ENCODE assay signal across 22 cellular contexts in genomic region chr9:114284316-114285060, GRCh38. TPM values are rescaled to one million over a fixed set of nuclear protein-coding genes. Genes with fewer than 3 reads are reported as not detected.
DNase-seq lines count a peak whose midpoint lies in the region; ATAC-seq and TF ChIP-seq lines count a peak whose summit lies in the region.
"Had no signal": no experiment of that assay in that cellular context is flagged by ENCODE, and none has a peak within 500 bp of the region (broad histone marks: within the 10 kb centered on the region; RNA-seq: fewer than 3 reads in every experiment).

No MANE protein-coding gene starts in this region.

- TF ChIP-seq CTCF in coronary artery (IDR thresholded peaks at IDR 0.05) = no peak
- no peak for TF ChIP-seq CTCF in lower lobe of right lung (IDR thresholded peaks at IDR 0.05)
- no peak for TF ChIP-seq CTCF in smooth muscle cell (IDR thresholded peaks at IDR 0.05; ENCODE audit: borderline replicate concordance, insufficient read depth, poor library complexity, severe bottlenecking)

- H4K20me1 ChIP-seq in smooth muscle cell (ENCODE audit: low read depth) = no peaks in the 10 kb centered on the region

- H3K27ac ChIP-seq in coronary artery (no peak overlapping the region), lower lobe of right lung (no peak overlapping the region), smooth muscle cell (ENCODE audit: low read depth) (peak overlapping the region; percentile 96)
- H3K27ac ChIP-seq: KMS-11, thoracic aorta had no signal

- no peak for ATAC-seq in lower lobe of right lung
- ATAC-seq: GM12878 had no signal

- no peak overlapping the region for H3K4me2 ChIP-seq in smooth muscle cell
- H3K4me2 ChIP-seq: KMS-11 had no signal

- peak overlapping the region; percentile 47 for H3K9ac ChIP-seq in smooth muscle cell (ENCODE audit: low read depth)
- H3K9ac ChIP-seq: KMS-11, SK-N-SH had no signal

- no peaks in the 10 kb centered on the region for H3K4me1 ChIP-seq in lower lobe of right lung
- H3K4me1 ChIP-seq in smooth muscle cell (ENCODE audit: low read depth) = peaks cover 21% of the 10 kb centered on the region

- H3K79me2 ChIP-seq in smooth muscle cell (ENCODE audit: low read depth) = no peaks in the 10 kb centered on the region

- no peaks in the 10 kb centered on the region for H3K36me3 ChIP-seq in lower lobe of right lung
- H3K36me3 ChIP-seq in smooth muscle cell (ENCODE audit: low read depth) = no peaks in the 10 kb centered on the region

- intact Hi-C loops in lower lobe of right lung (cut with DNase I) = no loop called here

- DNase-seq in activated effector memory CD4-positive, alpha-beta T cell treated with anti-CD3 and anti-CD28 coated beads, Interleukin-2, amount 50 U/mL, for 16 hours = peak; percentile 47
- DNase-seq in activated effector memory CD4-positive, alpha-beta T cell treated with Interleukin-2 at 50 U/mL for 16 hours = no peak
- DNase-seq in coronary artery (ENCODE audit: low spot score) (peak; percentile 69), lower lobe of right lung (peak; percentile 28), smooth muscle cell (lab: John Stamatoyannopoulos, UW; ENCODE audit: unreplicated experiment) (no peak), GM19240 (ENCODE audit: insufficient read length, low spot score) (no peak), T-helper 2 cell (no peak), NCI-H187 treated with DMSO at 0.1 percent for 48 hours (lab: John Stamatoyannopoulos, UW) (no peak)
- DNase-seq: activated CD4-positive, CD25-positive, alpha-beta regulatory T cell treated with anti-CD3 and anti-CD28 coated beads, Interleukin-2, amount 50 U/mL, for 72 hours; C1 segment of cervical spinal cord; cerebellar nuclear complex; DMS 273 treated with DMSO at 0.1 percent for 48 hours; GF-D8; NCI-H1092 treated with DMSO at 0.1 percent for 48 hours; NCI-H69; T-helper 9 cell had no signal

- H2AFZ ChIP-seq in smooth muscle cell (ENCODE audit: low read depth) = no peak overlapping the region

- H3K4me3 ChIP-seq in coronary artery (no peak overlapping the region), lower lobe of right lung (no peak overlapping the region), smooth muscle cell (no peak overlapping the region)
- H3K4me3 ChIP-seq: GM12878, thoracic aorta had no signal

- WGBS in smooth muscle cell (ENCODE audit: low lambda C conversion rate) = 94% methylated on average over 11 of the region's 11 CpGs

- peaks cover 15% of the 10 kb centered on the region for H3F3A ChIP-seq in smooth muscle cell (ENCODE audit: low read depth)

- H3K27me3 ChIP-seq in lower lobe of right lung (ENCODE audit: low read depth) (no peaks in the 10 kb centered on the region), smooth muscle cell (ENCODE audit: low read depth) (no peaks in the 10 kb centered on the region)

- H3K9me3 ChIP-seq in lower lobe of right lung = no peaks in the 10 kb centered on the region
- H3K9me3 ChIP-seq in smooth muscle cell (replicated peaks; ENCODE audit: low read depth) = no peaks in the 10 kb centered on the region
- H3K9me3 ChIP-seq: SK-N-SH, thoracic aorta had no signal

RNA-seq across cellular contexts. Expression of gene ORM1, which starts 38.4 kb away (rescaled TPM):
- total RNA-seq in lower lobe of right lung (9.2 TPM), smooth muscle cell (not detected in 2 replicates)
- polyA plus RNA-seq in smooth muscle cell = 0.46 and 0.74 TPM in 2 replicates
- total RNA-seq: activated T-helper 2 cell treated with anti-CD3 and anti-CD28 coated beads, Interferon-gamma antibody, Interleukin-2, Interleukin-4, amounts not matched to agents 10 μg/mL and 5 μg/mL and 100 μg/mL, durations not matched to agents 14 hours and 24 hours and 36 hours; OCI-LY7; thoracic aorta had no signal
- polyA plus RNA-seq: GM12878, SK-N-SH had no signal

RNA-seq across cellular contexts. Expression of gene ORM2, which starts 45.2 kb away (rescaled TPM):
- total RNA-seq in lower lobe of right lung (3.1 TPM), smooth muscle cell (0.27 TPM in 1 of 2 replicates, not detected in the other)
- not detected in 2 replicates for polyA plus RNA-seq in smooth muscle cell
- total RNA-seq: activated T-helper 2 cell treated with anti-CD3 and anti-CD28 coated beads, Interferon-gamma antibody, Interleukin-2, Interleukin-4, amounts not matched to agents 10 μg/mL and 5 μg/mL and 100 μg/mL, durations not matched to agents 14 hours and 24 hours and 36 hours; OCI-LY7; thoracic aorta had no signal
- polyA plus RNA-seq: GM12878, SK-N-SH had no signal

Comparison
In these comparisons a context has a peak if more than half of its experiments do, and no peak if none do; other contexts are left out.
1. DNase-seq: peak in activated effector memory CD4-positive, alpha-beta T cell treated with anti-CD3 and anti-CD28 coated beads, Interleukin-2, amount 50 U/mL, for 16 hours (single experiment), coronary artery (single experiment) and lower lobe of right lung (single experiment); none in activated effector memory CD4-positive, alpha-beta T cell treated with Interleukin-2 at 50 U/mL for 16 hours (single experiment), smooth muscle cell (single experiment), GM19240 (single experiment), T-helper 2 cell (0 of 5) and NCI-H187 treated with DMSO at 0.1 percent for 48 hours (single experiment).
2. RNA of gene ORM1, which starts 38.4 kb away (total RNA-seq): 9.2 TPM in lower lobe of right lung (single experiment); not detected in smooth muscle cell; every median in the first group is over 10 times any median in the second.